Comparison of ENCODE assay signal across 8 cellular contexts in genomic region chr3:114498779-114499370, GRCh38.
DNase-seq lines count a peak whose midpoint lies in the region; ATAC-seq and TF ChIP-seq lines count a peak whose summit lies in the region.

No MANE protein-coding gene starts in this region.

- 71 to 78% (median 77%) methylated on average over 6 of the region's 6 CpGs for WGBS in heart left ventricle, 4 donors

- H3K27me3 ChIP-seq in heart left ventricle: no peaks in the 10 kb centered on the region
- no peaks in the 10 kb centered on the region for H3K27me3 ChIP-seq in right atrium auricular region
- H3K27me3 ChIP-seq in SJSA1 (replicated peaks): no peaks in the 10 kb centered on the region

- H3K36me3 ChIP-seq in heart left ventricle: peaks cover 0 to 5% (median 0%) of the 10 kb centered on the region in 9 donors
- H3K36me3 ChIP-seq in right atrium auricular region: no peaks in the 10 kb centered on the region
- H3K36me3 ChIP-seq in SJSA1: peaks cover 16% of the 10 kb centered on the region; the same call in 1 of the 2 replicates

- H3K4me1 ChIP-seq in heart left ventricle (peaks cover 0 to 73% (median 35%) of the 10 kb centered on the region in 12 donors), right atrium auricular region (peaks cover 0 to 38% of the 10 kb centered on the region in 2 donors), SJSA1 (replicated peaks) (peaks cover 34% of the 10 kb centered on the region)

- intact Hi-C loops in heart left ventricle (cut with DNase I): loop anchor here in 1 of 10 donors (1.0 kb wide), 1 partner anchor 7 kb away; no protein-coding TSS in a partner anchor

- ATAC-seq in heart left ventricle (peak; percentile 63 to 81 (median 73)), GM18868 (IDR thresholded peaks at IDR 0.05; ENCODE audit: unreplicated experiment) (no peak), GM19328 (IDR thresholded peaks at IDR 0.05; ENCODE audit: unreplicated experiment) (no peak), GM18517 (IDR thresholded peaks at IDR 0.05; ENCODE audit: unreplicated experiment) (no peak)

- H3K27ac ChIP-seq in heart left ventricle: peak overlapping the region in 8 of 12 donors; percentile 11 to 53 (median 40)
- H3K27ac ChIP-seq in right atrium auricular region: peak overlapping the region in 1 of 2 donors; percentile 14
- H3K27ac ChIP-seq in SJSA1: peak overlapping the region; percentile 23

- H3K4me3 ChIP-seq in heart left ventricle: no peak overlapping the region
- H3K4me3 ChIP-seq in right atrium auricular region: no peak overlapping the region
- no peak overlapping the region for H3K4me3 ChIP-seq in SJSA1

- TF ChIP-seq POLR2A in heart left ventricle (IDR thresholded peaks at IDR 0.05): no peak

- DNase-seq in heart left ventricle (peak in 2 of 5 donors; percentile 24 to 64), right atrium auricular region (ENCODE audit: low spot score) (no peak), SJSA1 (ENCODE audit: low read depth in 1 of 2, low spot score in 2 of 2) (peak; percentile 67 to 79), glomerular visceral epithelial cell (ENCODE audit: extremely low spot score) (peak; percentile 76), NK-92 (lab: John Stamatoyannopoulos, UW; ENCODE audit: unreplicated experiment) (no peak)

- TF ChIP-seq CTCF in heart left ventricle (IDR thresholded peaks at IDR 0.05) (no peak), right atrium auricular region (IDR thresholded peaks at IDR 0.05) (no peak)

- H3K9me3 ChIP-seq in heart left ventricle: no peaks in the 10 kb centered on the region
- no peaks in the 10 kb centered on the region for H3K9me3 ChIP-seq in right atrium auricular region
- H3K9me3 ChIP-seq in SJSA1 (replicated peaks): no peaks in the 10 kb centered on the region

Comparison
In these comparisons a context has a peak if more than half of its experiments do, and no peak if none do; other contexts are left out.
1. ATAC-seq: peak in heart left ventricle (4 of 4); none in GM18868 (single experiment), GM19328 (single experiment) and GM18517 (single experiment).
2. DNase-seq: peak in SJSA1 (2 of 2) and glomerular visceral epithelial cell (single experiment); none in right atrium auricular region (single experiment) and NK-92 (single experiment).